1 cellular context compared by ENCODE assay signal in genomic region chr10:102645388-102645740, GRCh38.
A peak's percentile ranks its signal among the peaks of the same experiment; 100 is the strongest.
TF ChIP-seq lines count a peak whose summit lies in the region.

No MANE protein-coding gene starts in this region.

TF ChIP-seq in GM12878, 131 proteins besides CTCF, POLR2A, EP300 and RAD21 (continued from another document):
- TF ChIP-seq TCF12 (IDR thresholded peaks at IDR 0.05; ENCODE audit: low read depth, low read length) (0 out of 2 replicates have a peak, but pooled peaks have one; percentile 35), STAT3 (IDR thresholded peaks at IDR 0.05; ENCODE audit: low read depth, low read length) (no peak), TCF7 (IDR thresholded peaks at IDR 0.05; ENCODE audit: borderline replicate concordance) (no peak), ASH2L (IDR thresholded peaks at IDR 0.05; ENCODE audit: borderline replicate concordance, low read depth) (0 out of 2 replicates have a peak, but pooled peaks have one; percentile 34), SMC3 (IDR thresholded peaks at IDR 0.05; ENCODE audit: borderline replicate concordance, low read length) (no peak), CHD1 (IDR thresholded peaks at IDR 0.05; ENCODE audit: low read depth, low read length) (0 out of 2 replicates have a peak, but pooled peaks have one; percentile 48), SIN3A (IDR thresholded peaks at IDR 0.05; ENCODE audit: low read depth, low read length) (peak; percentile 78), WRNIP1 (IDR thresholded peaks at IDR 0.05; ENCODE audit: borderline replicate concordance, low read depth, low read length) (no peak), RELA (IDR thresholded peaks at IDR 0.05; ENCODE audit: borderline replicate concordance, partially characterized antibody) (no peak), SREBF2 (IDR thresholded peaks at IDR 0.05; ENCODE audit: low read length) (no peak), MTA3 (IDR thresholded peaks at IDR 0.05; ENCODE audit: borderline replicate concordance, low read length) (no peak), YY1 (IDR thresholded peaks at IDR 0.05; ENCODE audit: low read depth, low read length) (peak; percentile 88), JUNB (IDR thresholded peaks at IDR 0.05) (no peak), ZSCAN29 (IDR thresholded peaks at IDR 0.05) (no peak), HDAC2 (IDR thresholded peaks at IDR 0.05) (no peak), YBX1 (IDR thresholded peaks at IDR 0.05) (no peak), HCFC1 (IDR thresholded peaks at IDR 0.05; ENCODE audit: low read length) (no peak), ATF2 (IDR thresholded peaks at IDR 0.05; ENCODE audit: low read length) (no peak), MYC (IDR thresholded peaks at IDR 0.05; ENCODE audit: insufficient read depth, insufficient read length, insufficient replicate concordance, low read length, severe bottlenecking) (no peak), NR2C1 (IDR thresholded peaks at IDR 0.05) (no peak), E2F8 (IDR thresholded peaks at IDR 0.05; ENCODE audit: low read depth, partially characterized antibody) (no peak), FOXK2 (IDR thresholded peaks at IDR 0.05) (peak; percentile 72; the same call in 1 of the 2 replicates), SIX5 (IDR thresholded peaks at IDR 0.05; ENCODE audit: low read depth, low read length, severe bottlenecking) (no peak), RFX5 (IDR thresholded peaks at IDR 0.05; ENCODE audit: low read depth, low read length) (no peak), MXI1 (IDR thresholded peaks at IDR 0.05; ENCODE audit: low read depth, low read length) (no peak)
